Comparison of ENCODE assay signal across 17 cellular contexts in genomic region chr4:174279433-174279832, GRCh38. TPM values are rescaled to one million over a fixed set of nuclear protein-coding genes. Genes with fewer than 3 reads are reported as not detected.
DNase-seq lines count a peak whose midpoint lies in the region; ATAC-seq, FAIRE-seq and TF ChIP-seq lines count a peak whose summit lies in the region.
"Had no signal": no experiment of that assay in that cellular context is flagged by ENCODE, and none has a peak within 500 bp of the region (broad histone marks: within the 10 kb centered on the region; RNA-seq: fewer than 3 reads in every experiment).

No MANE protein-coding gene starts in this region.

- H3K9ac ChIP-seq in K562 (ENCODE audit: insufficient read depth in 1 of 2, low read depth in 2 of 2, low read length in 2 of 2): no peak overlapping the region

- H3K4me1 ChIP-seq in K562 (replicated peaks in 1 of 2; ENCODE audit: control insufficient read depth in 2 of 2, insufficient read depth in 2 of 2, low read length in 2 of 2) (peaks cover 0 to 3% of the 10 kb centered on the region in 2 experiments; a peak in 3 of 5 replicates), upper lobe of left lung (peaks cover 4 to 35% (median 20%) of the 10 kb centered on the region in 4 donors)
- H3K4me1 ChIP-seq: Caco-2 had no signal

- intact Hi-C loops in K562 (cut with micrococcal nuclease): loop anchor here (5.0 kb wide), 1 partner anchor 47 kb away; no protein-coding TSS in a partner anchor

- peak overlapping the region; percentile 43 for H3K27ac Mint-ChIP-seq in activated naive CD8-positive, alpha-beta T cell treated with anti-CD3 and anti-CD28 coated beads, Interleukin-2, amount 10 ng/mL, durations not matched to agents 7 days and 5 days
- H3K27ac Mint-ChIP-seq in activated naive CD8-positive, alpha-beta T cell treated with anti-CD3 and anti-CD28 coated beads, Interleukin-2, amount 50 U/mL, for 24 hours: no peak overlapping the region
- H3K27ac Mint-ChIP-seq: CD8-positive, alpha-beta T cell; GM23338 had no signal

- peaks cover 3% of the 10 kb centered on the region for H3K9me3 Mint-ChIP-seq in activated naive CD8-positive, alpha-beta T cell treated with anti-CD3 and anti-CD28 coated beads, Interleukin-2, amount 10 ng/mL, durations not matched to agents 7 days and 5 days
- H3K9me3 Mint-ChIP-seq in activated naive CD8-positive, alpha-beta T cell treated with anti-CD3 and anti-CD28 coated beads, Interleukin-2, amount 50 U/mL, for 24 hours: peaks cover 7% of the 10 kb centered on the region
- H3K9me3 Mint-ChIP-seq: CD8-positive, alpha-beta T cell; GM23338 had no signal

- TF ChIP-seq EP300 in K562 (IDR thresholded peaks at IDR 0.05; ENCODE audit: low read length) (no peak), upper lobe of left lung (IDR thresholded peaks at IDR 0.05) (no peak)

- H3K4me3 Mint-ChIP-seq in activated naive CD8-positive, alpha-beta T cell treated with anti-CD3 and anti-CD28 coated beads, Interleukin-2, amount 10 ng/mL, durations not matched to agents 7 days and 5 days: no peak overlapping the region
- H3K4me3 Mint-ChIP-seq in activated naive CD8-positive, alpha-beta T cell treated with anti-CD3 and anti-CD28 coated beads, Interleukin-2, amount 50 U/mL, for 24 hours: no peak overlapping the region
- H3K4me3 Mint-ChIP-seq: CD8-positive, alpha-beta T cell; GM23338 had no signal

- H3K27me3 Mint-ChIP-seq in activated naive CD8-positive, alpha-beta T cell treated with anti-CD3 and anti-CD28 coated beads, Interleukin-2, amount 10 ng/mL, durations not matched to agents 7 days and 5 days: no peaks in the 10 kb centered on the region
- H3K27me3 Mint-ChIP-seq in activated naive CD8-positive, alpha-beta T cell treated with anti-CD3 and anti-CD28 coated beads, Interleukin-2, amount 50 U/mL, for 24 hours: no peaks in the 10 kb centered on the region

- TF ChIP-seq RAD21 in K562 (CRISPR knock-in tag; conservative IDR thresholded peaks at IDR 0.05 in 1 of 2, IDR thresholded peaks at IDR 0.05 in 1 of 2): no peak

- H3K36me3 Mint-ChIP-seq in activated naive CD8-positive, alpha-beta T cell treated with anti-CD3 and anti-CD28 coated beads, Interleukin-2, amount 10 ng/mL, durations not matched to agents 7 days and 5 days: peaks cover 9% of the 10 kb centered on the region
- H3K36me3 Mint-ChIP-seq in activated naive CD8-positive, alpha-beta T cell treated with anti-CD3 and anti-CD28 coated beads, Interleukin-2, amount 50 U/mL, for 24 hours (ENCODE audit: low read depth): peaks cover 11% of the 10 kb centered on the region

- WGBS in K562 (ENCODE audit: insufficient coverage, low coverage, missing lambda C conversion rate): 61% methylated on average over 1 of the region's 1 CpG
- WGBS in upper lobe of left lung, 2 donors: 72 to 88% methylated on average over 1 of the region's 1 CpG

- H3K27ac ChIP-seq in HL-60 (replicated peaks) (peak overlapping the region; percentile 42), K562 (ENCODE audit: extremely low read depth, low read depth, low read length) (no peak overlapping the region), upper lobe of left lung (no peak overlapping the region)

- no peak for FAIRE-seq in K562 (lab: Jason Lieb, UNC)

- no peaks in the 10 kb centered on the region for H3K27me3 ChIP-seq in HL-60 (ENCODE audit: insufficient read depth, poor library complexity, severe bottlenecking)
- no peaks in the 10 kb centered on the region for H3K27me3 ChIP-seq in K562 (ENCODE audit: control insufficient read depth in 2 of 2, insufficient read depth in 2 of 2, low read length in 2 of 2)
- H3K27me3 ChIP-seq in upper lobe of left lung: no peaks in the 10 kb centered on the region

- in situ Hi-C loops in K562 (cut with MboI): no loop called here

- no peaks in the 10 kb centered on the region for H3K9me1 ChIP-seq in K562 (ENCODE audit: control insufficient read depth, insufficient read depth, low read length)

- BruUV-seq in K562 (replicated peaks; lab: Mats Ljungman, UMichigan): no TSS peak

- CTCF ChIA-PET in K562 (lab: Yijun Ruan, JAX; ENCODE audit: low intra/inter-chr PET ratio): no interaction called here

- POLR2A ChIA-PET in activated naive CD8-positive, alpha-beta T cell treated with anti-CD3 and anti-CD28 coated beads, Interleukin-2, amount 10 ng/mL, durations not matched to agents 7 days and 5 days (lab: Charles Lee): no interaction called here
- POLR2A ChIA-PET in K562 (lab: Yijun Ruan, JAX): interaction anchor here (0.6 to 1.1 kb wide), 2 partner anchors 13 to 16 kb away, joined by 3 read pairs; no protein-coding TSS in a partner anchor

- H3K4me3 ChIP-seq in HL-60 (replicated peaks; ENCODE audit: insufficient read depth, low read length) (no peak overlapping the region), K562 (no peak overlapping the region), upper lobe of left lung (no peak overlapping the region)
- H3K4me3 ChIP-seq: GM23338 had no signal

- no peak overlapping the region for H3K4me2 ChIP-seq in K562 (ENCODE audit: insufficient read depth, low read length)
- H3K4me2 ChIP-seq: GM23338 had no signal

- H2AFZ ChIP-seq in K562 (ENCODE audit: low read depth, low read length): no peak overlapping the region
- H2AFZ ChIP-seq: GM23338 had no signal

- no peaks in the 10 kb centered on the region; the same call in 1 of the 2 replicates for H3K9me3 ChIP-seq in K562 (replicated peaks; ENCODE audit: control insufficient read depth, insufficient read depth, low read depth, low read length)
- H3K9me3 ChIP-seq in upper lobe of left lung: no peaks in the 10 kb centered on the region
- H3K9me3 ChIP-seq: Caco-2 had no signal

- no peak for ATAC-seq in activated naive CD8-positive, alpha-beta T cell treated with anti-CD3 and anti-CD28 coated beads, Interleukin-2, amount 10 ng/mL, durations not matched to agents 7 days and 5 days (ENCODE audit: low read depth)
- no peak for ATAC-seq in activated naive CD8-positive, alpha-beta T cell treated with anti-CD3 and anti-CD28 coated beads, Interleukin-2, amount 50 U/mL, for 24 hours
- no peak for ATAC-seq in K562
- no peak for ATAC-seq in upper lobe of left lung (ENCODE audit: low FRiP score in 2 of 2)
- ATAC-seq in HG03108 (IDR thresholded peaks at IDR 0.05; ENCODE audit: unreplicated experiment): no peak
- ATAC-seq: CD8-positive, alpha-beta T cell; GM23338 had no signal

- H3K36me3 ChIP-seq in K562 (ENCODE audit: control insufficient read depth, insufficient read depth, low read length): no peaks in the 10 kb centered on the region; the same call in 2 of the 3 replicates
- H3K36me3 ChIP-seq in upper lobe of left lung: no peaks in the 10 kb centered on the region

- H4K20me1 ChIP-seq in K562 (replicated peaks; ENCODE audit: control insufficient read depth, insufficient read depth, low read length): no peaks in the 10 kb centered on the region

- DNase-seq in activated naive CD8-positive, alpha-beta T cell treated with anti-CD3 and anti-CD28 coated beads, Interleukin-2, amount 10 ng/mL, durations not matched to agents 7 days and 5 days: no peak
- no peak for DNase-seq in activated naive CD8-positive, alpha-beta T cell treated with anti-CD3 and anti-CD28 coated beads, Interleukin-2, amount 50 U/mL, for 24 hours
- DNase-seq in HL-60 (ENCODE audit: low read depth in 1 of 2, low spot score in 1 of 2) (no peak), K562 (ENCODE audit: extremely low read depth in 1 of 4, low spot score in 3 of 4) (no peak), anterior cingulate cortex (lab: John Stamatoyannopoulos, UW) (no peak), NCI-H2171 treated with DMSO at 0.1 percent for 48 hours (lab: John Stamatoyannopoulos, UW) (no peak), upper lobe of left lung (no peak)
- DNase-seq: ACHN; C1 segment of cervical spinal cord; Caco-2; CD8-positive, alpha-beta T cell; DMS53; H7; IMR-90; KG1 had no signal

- H3K79me2 ChIP-seq in K562 (ENCODE audit: control insufficient read depth, insufficient read depth, low read length): peaks cover 98% of the 10 kb centered on the region

- peaks cover 14% of the 10 kb centered on the region for H3K4me1 Mint-ChIP-seq in activated naive CD8-positive, alpha-beta T cell treated with anti-CD3 and anti-CD28 coated beads, Interleukin-2, amount 10 ng/mL, durations not matched to agents 7 days and 5 days
- peaks cover 61% of the 10 kb centered on the region for H3K4me1 Mint-ChIP-seq in activated naive CD8-positive, alpha-beta T cell treated with anti-CD3 and anti-CD28 coated beads, Interleukin-2, amount 50 U/mL, for 24 hours

- TF ChIP-seq POLR2A in K562 (conservative IDR thresholded peaks at IDR 0.05): no peak
- TF ChIP-seq POLR2A in upper lobe of left lung (IDR thresholded peaks at IDR 0.05): no peak

- TF ChIP-seq CTCF in HL-60 (IDR thresholded peaks at IDR 0.05; ENCODE audit: insufficient read depth, low read length) (no peak), K562 (IDR thresholded peaks at IDR 0.05 in 2 of 3, conservative IDR thresholded peaks at IDR 0.05 in 1 of 3; ENCODE audit: insufficient read depth in 2 of 3, low read depth in 1 of 3, low read length in 3 of 3) (no peak), upper lobe of left lung (IDR thresholded peaks at IDR 0.05) (no peak)

RNA-seq across cellular contexts. Expression of gene FBXO8, which starts 4.0 kb away (rescaled TPM):
- total RNA-seq in activated naive CD8-positive, alpha-beta T cell treated with anti-CD3 and anti-CD28 coated beads, Interleukin-2, amount 10 ng/mL, durations not matched to agents 7 days and 5 days: 10 to 100 TPM; 20.6 to 22.3 TPM
- 13.0 and 14.3 TPM in 2 replicates for total RNA-seq in K562 (2011; cell fraction: chromatin; rRNA removed; ENCODE audit: low replicate concordance)
- total RNA-seq in K562 (2011; cell fraction: nucleolus; rRNA removed): 13.0 and 16.1 TPM in 2 replicates
- total RNA-seq in K562 (2011; cell fraction: nucleoplasm; rRNA removed): 11.9 and 12.5 TPM in 2 replicates
- total RNA-seq in K562 (2014; rRNA removed) (12.6 and 14.2 TPM in 2 replicates), K562 (2014; rRNA removed; fragmentation: Illumina TruSeq; extraction: Trizol) (15.7 and 23.8 TPM in 2 replicates), K562 (2015; rRNA removed; fragmentation: Illumina TruSeq; extraction: Trizol) (11.5 and 12.9 TPM in 2 replicates), K562 (2021) (14.8 and 16.5 TPM in 2 replicates), upper lobe of left lung (10 to 100 TPM; 13.5 to 48.9 (median 26.1) TPM)
- polyA plus RNA-seq in K562 (2011; rRNA removed) (22.8 and 27.1 TPM in 2 replicates), K562 (2014; fragmentation: Illumina TruSeq; extraction: Trizol) (12.8 and 13.5 TPM in 2 replicates), K562 (2014; fragmentation: Nextera tagmentation; extraction: Ambion mirVana) (10 to 100 TPM; 24.3 to 24.4 TPM), K562 (2014; rRNA removed) (11.9 and 13.1 TPM in 2 replicates)
- 8.2 and 13.6 TPM in 2 replicates for polyA plus RNA-seq in K562 (2011; cell fraction: cytosol; rRNA removed)
- 6.4 and 11.4 TPM in 2 replicates for polyA plus RNA-seq in K562 (2011; cell fraction: nucleus; rRNA removed)
- 10.8 and 14.4 TPM in 2 replicates for polyA plus RNA-seq in K562 (2012)
- 26.9 and 30.0 TPM in 2 replicates for polyA minus RNA-seq in K562 (2011; rRNA and poly(A)+ RNA removed)
- polyA minus RNA-seq in K562 (2011; cell fraction: cytosol; rRNA and poly(A)+ RNA removed): 10.4 and 12.8 TPM in 2 replicates
- polyA minus RNA-seq in K562 (2011; cell fraction: nucleus; rRNA and poly(A)+ RNA removed): 24.5 and 42.5 TPM in 2 replicates

RNA-seq across cellular contexts. Expression of gene CEP44, which starts 4.3 kb away (rescaled TPM):
- total RNA-seq in activated naive CD8-positive, alpha-beta T cell treated with anti-CD3 and anti-CD28 coated beads, Interleukin-2, amount 10 ng/mL, durations not matched to agents 7 days and 5 days: 10 to 100 TPM; 23.5 to 27.0 TPM
- total RNA-seq in K562 (2011; cell fraction: chromatin; rRNA removed; ENCODE audit: low replicate concordance): 45.7 and 158 TPM in 2 replicates
- total RNA-seq in K562 (2011; cell fraction: nucleolus; rRNA removed): 20.2 and 28.8 TPM in 2 replicates
- total RNA-seq in K562 (2011; cell fraction: nucleoplasm; rRNA removed): 45.3 and 70.8 TPM in 2 replicates
- 20.4 and 24.4 TPM in 2 replicates for total RNA-seq in K562 (2014; rRNA removed)
- total RNA-seq in K562 (2014; rRNA removed; fragmentation: Illumina TruSeq; extraction: Trizol): 41.7 and 46.4 TPM in 2 replicates
- 24.8 and 28.2 TPM in 2 replicates for total RNA-seq in K562 (2015; rRNA removed; fragmentation: Illumina TruSeq; extraction: Trizol)
- total RNA-seq in K562 (2021): 26.5 and 29.0 TPM in 2 replicates
- polyA plus RNA-seq in K562 (2011; rRNA removed): 44.9 and 45.0 TPM in 2 replicates
- 4.9 and 14.6 TPM in 2 replicates for polyA plus RNA-seq in K562 (2011; cell fraction: cytosol; rRNA removed)
- polyA plus RNA-seq in K562 (2011; cell fraction: nucleus; rRNA removed): 33.4 and 51.6 TPM in 2 replicates
- polyA plus RNA-seq in K562 (2012): 18.7 and 19.6 TPM in 2 replicates
- polyA plus RNA-seq in K562 (2014; fragmentation: Illumina TruSeq; extraction: Trizol): 20.8 and 22.2 TPM in 2 replicates
- polyA plus RNA-seq in K562 (2014; fragmentation: Nextera tagmentation; extraction: Ambion mirVana): 10 to 100 TPM; 19.6 to 23.3 TPM
- polyA plus RNA-seq in K562 (2014; rRNA removed): 21.2 and 22.7 TPM in 2 replicates
- 40.8 and 52.1 TPM in 2 replicates for polyA minus RNA-seq in K562 (2011; rRNA and poly(A)+ RNA removed)
- polyA minus RNA-seq in K562 (2011; cell fraction: cytosol; rRNA and poly(A)+ RNA removed): 16.7 and 17.2 TPM in 2 replicates
- 29.9 and 66.9 TPM in 2 replicates for polyA minus RNA-seq in K562 (2011; cell fraction: nucleus; rRNA and poly(A)+ RNA removed)
- 10 to 100 TPM in 5 of 6 donors, 1 to 10 TPM in 1; 9.9 to 33.1 (median 12.7) TPM for total RNA-seq in upper lobe of left lung
